ENCODE assay signal across 14 cellular contexts in the genomic region with DNA sequence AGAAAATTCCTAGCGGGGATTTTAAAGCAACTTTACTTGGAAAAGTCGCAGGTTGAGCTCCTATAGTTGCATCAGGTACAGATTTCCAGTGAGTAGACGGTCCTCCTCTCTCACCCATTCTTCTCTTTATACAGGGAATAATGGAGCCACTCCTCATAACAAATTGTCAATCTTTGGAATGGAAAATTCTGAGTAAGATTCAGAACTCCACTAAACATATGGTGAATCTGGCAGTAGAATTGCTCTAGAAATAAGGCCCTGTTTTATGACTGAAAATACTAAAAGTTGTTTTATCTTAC. TPM values are rescaled to one million over a fixed set of nuclear protein-coding genes. Genes with fewer than 3 reads are reported as not detected.
DNase-seq lines count a peak whose midpoint lies in the region; ATAC-seq, FAIRE-seq and TF ChIP-seq lines count a peak whose summit lies in the region.
"Had no signal": no experiment of that assay in that cellular context is flagged by ENCODE, and none has a peak within 500 bp of the region (broad histone marks: within the 10 kb centered on the region; RNA-seq: fewer than 3 reads in every experiment).

No MANE protein-coding gene starts in this region.

- BruUV-seq in GM12878 (replicated peaks; lab: Mats Ljungman, UMichigan): no TSS peak

- no peak for TF ChIP-seq EP300 in GM12878 (IDR thresholded peaks at IDR 0.05; ENCODE audit: borderline replicate concordance in 1 of 2, control insufficient read depth in 1 of 2, low read depth in 2 of 2, low read length in 2 of 2)

- ATAC-seq in GM12878 (no peak), natural killer cell (no peak), HG03432 (IDR thresholded peaks at IDR 0.05; ENCODE audit: unreplicated experiment) (no peak)
- ATAC-seq: activated CD8-positive, alpha-beta memory T cell treated with anti-CD3 and anti-CD28 coated beads, Interleukin-2, amount 10 ng/mL, durations not matched to agents 7 days and 5 days had no signal

- H3K27me3 ChIP-seq in KMS-11 (ENCODE audit: insufficient read depth, low read depth) (no peaks in the 10 kb centered on the region), GM12878 (replicated peaks in 1 of 2; ENCODE audit: control insufficient read depth in 2 of 2, insufficient read depth in 2 of 2, low read length in 1 of 2) (peaks cover 3 to 6% of the 10 kb centered on the region in 2 experiments; a peak in 3 of 4 replicates)

- H3K27ac Mint-ChIP-seq in CD14-positive monocyte (no peak overlapping the region), natural killer cell (no peak overlapping the region)
- H3K27ac Mint-ChIP-seq: activated CD8-positive, alpha-beta memory T cell treated with anti-CD3 and anti-CD28 coated beads, Interleukin-2, amount 10 ng/mL, durations not matched to agents 7 days and 5 days had no signal

- TF ChIP-seq CTCF in CD14-positive monocyte (IDR thresholded peaks at IDR 0.05) (peak; percentile 30), KMS-11 (conservative IDR thresholded peaks at IDR 0.05; ENCODE audit: low read depth, low read length) (no peak; the same call in 1 of the 2 replicates), GM12878 (IDR thresholded peaks at IDR 0.05 in 2 of 3, conservative IDR thresholded peaks at IDR 0.05 in 1 of 3; ENCODE audit: control insufficient read depth in 2 of 3, extremely low read depth in 1 of 3, insufficient read depth in 1 of 3, low read depth in 3 of 3, low read length in 3 of 3) (no peak), natural killer cell (IDR thresholded peaks at IDR 0.05) (no peak)

- CTCF ChIA-PET in GM12878 (lab: Yijun Ruan, JAX): interaction anchor here (0.6 to 2.7 kb wide), 14 partner anchors 9 to 1074 kb away, joined by 3 to 11 read pairs (median 3); no protein-coding TSS in a partner anchor

- H3K27ac ChIP-seq in KMS-11: no peak overlapping the region
- H3K27ac ChIP-seq in GM12878 (ENCODE audit: control insufficient read depth, insufficient read depth): no peak overlapping the region
- H3K27ac ChIP-seq: cardiac muscle cell, parathyroid adenoma, tibial artery had no signal

- 3% methylated on average over 3 of the region's 3 CpGs for WGBS in GM12878 (ENCODE audit: insufficient coverage, insufficient replicate concordance, low lambda C conversion rate, missing lambda C conversion rate)

- H4K20me1 ChIP-seq in KMS-11 (ENCODE audit: insufficient read depth): no peaks in the 10 kb centered on the region
- H4K20me1 ChIP-seq in GM12878 (ENCODE audit: control insufficient read depth, insufficient read depth): no peaks in the 10 kb centered on the region; the same call in 1 of the 2 replicates

- no peak for TF ChIP-seq POLR2A in GM12878 (IDR thresholded peaks at IDR 0.05; ENCODE audit: low read depth, low read length)

- H3K36me3 Mint-ChIP-seq in CD14-positive monocyte (no peaks in the 10 kb centered on the region), natural killer cell (no peaks in the 10 kb centered on the region)
- H3K36me3 Mint-ChIP-seq: activated CD8-positive, alpha-beta memory T cell treated with anti-CD3 and anti-CD28 coated beads, Interleukin-2, amount 10 ng/mL, durations not matched to agents 7 days and 5 days had no signal

- RAD21 ChIA-PET in GM12878 (lab: Charles Lee; ENCODE audit: unreplicated experiment): interaction anchor here (0.6 to 1.7 kb wide), 4 partner anchors 10 to 570 kb away, joined by 3 to 6 read pairs (median 4); no protein-coding TSS in a partner anchor

- H3K27me3 Mint-ChIP-seq in CD14-positive monocyte (ENCODE audit: low read depth in 3 of 3): peaks cover 51 to 64% (median 54%) of the 10 kb centered on the region in 3 donors
- peaks cover 45 to 53% of the 10 kb centered on the region in 2 donors for H3K27me3 Mint-ChIP-seq in natural killer cell (ENCODE audit: low read depth in 2 of 2)

- H3K9me3 Mint-ChIP-seq in CD14-positive monocyte (peaks cover 0 to 16% (median 9%) of the 10 kb centered on the region in 7 donors), natural killer cell (no peaks in the 10 kb centered on the region)

- no peaks in the 10 kb centered on the region for H3K9me3 ChIP-seq in GM12878 (replicated peaks; ENCODE audit: control insufficient read depth, insufficient read depth, low read length)
- H3K9me3 ChIP-seq: tibial artery had no signal

- H3K4me3 ChIP-seq in KMS-11 (IDR thresholded peaks at IDR 0.05; ENCODE audit: insufficient read depth, low read depth, low read length) (no peak overlapping the region), GM12878 (no peak overlapping the region)

- intact Hi-C loops in CD14-positive monocyte (cut with micrococcal nuclease): no loop called here
- intact Hi-C loops in GM12878 (cut with micrococcal nuclease; ENCODE audit: unreplicated experiment): loop anchor here (5.0 kb wide), 1 partner anchor 85 kb away; a partner anchor contains a TSS
- intact Hi-C loops in natural killer cell (cut with micrococcal nuclease): no loop called here

- H3K4me1 Mint-ChIP-seq in CD14-positive monocyte: peaks cover 15% of the 10 kb centered on the region
- H3K4me1 Mint-ChIP-seq in natural killer cell: peaks cover 8 to 25% of the 10 kb centered on the region in 2 donors

- H3K36me3 ChIP-seq in KMS-11 (ENCODE audit: insufficient read depth) (no peaks in the 10 kb centered on the region), GM12878 (ENCODE audit: control insufficient read depth in 2 of 2, insufficient read depth in 2 of 2, low read length in 1 of 2) (no peaks in the 10 kb centered on the region)
- H3K36me3 ChIP-seq: cardiac muscle cell, tibial artery had no signal

- H3K9ac ChIP-seq in KMS-11 (no peak overlapping the region), GM12878 (ENCODE audit: control insufficient read depth, insufficient read depth, low read length) (no peak overlapping the region)
- H3K9ac ChIP-seq: parathyroid adenoma had no signal

- H3K4me3 Mint-ChIP-seq in CD14-positive monocyte: peak overlapping the region in 1 of 2 donors; percentile 59
- peak overlapping the region; percentile 66 for H3K4me3 Mint-ChIP-seq in natural killer cell

- DNase-seq in CD14-positive monocyte (ENCODE audit: low spot score): no peak
- no peak for DNase-seq in GM12878 (ENCODE audit: low read depth, low spot score)
- DNase-seq in natural killer cell: no peak
- no peak for DNase-seq in UCSD-AML1 (lab: John Stamatoyannopoulos, UW; ENCODE audit: unreplicated experiment)
- DNase-seq in NCI-H345 (lab: John Stamatoyannopoulos, UW): no peak
- DNase-seq in GM19239 (ENCODE audit: insufficient read length, low spot score): no peak
- DNase-seq: activated CD8-positive, alpha-beta memory T cell treated with anti-CD3 and anti-CD28 coated beads, Interleukin-2, amount 10 ng/mL, durations not matched to agents 7 days and 5 days; NCI-H1048; tibial artery had no signal

- no peaks in the 10 kb centered on the region for H3K79me2 ChIP-seq in KMS-11 (ENCODE audit: insufficient read depth, low read depth)
- no peaks in the 10 kb centered on the region for H3K79me2 ChIP-seq in GM12878 (ENCODE audit: control insufficient read depth, insufficient read depth, low read length)
- H3K79me2 ChIP-seq: parathyroid adenoma had no signal

- in situ Hi-C loops in GM12878 (cut with MboI): loop anchor here (5.0 kb wide), 1 partner anchor 1120 kb away; no protein-coding TSS in a partner anchor

- TF ChIP-seq RAD21 in GM12878 (IDR thresholded peaks at IDR 0.05; ENCODE audit: insufficient read depth, low read depth, low read length): no peak

- H3K4me1 ChIP-seq in KMS-11 (ENCODE audit: low read depth, poor library complexity, severe bottlenecking) (no peaks in the 10 kb centered on the region), GM12878 (ENCODE audit: control insufficient read depth, insufficient read depth, low read length) (no peaks in the 10 kb centered on the region)
- H3K4me1 ChIP-seq: parathyroid adenoma had no signal

- no peak for FAIRE-seq in GM12878 (lab: Jason Lieb, UNC)
- FAIRE-seq in GM19239 (lab: Jason Lieb, UNC): no peak

- POLR2A ChIA-PET in GM12878 (lab: Charles Lee): no interaction called here

- H2AFZ ChIP-seq in KMS-11 (ENCODE audit: low read depth) (no peak overlapping the region), GM12878 (ENCODE audit: control insufficient read depth, low read depth, low read length) (no peak overlapping the region)

- SMC1A ChIA-PET in GM12878 (lab: Charles Lee; ENCODE audit: uncharacterized antibody, unreplicated experiment): interaction anchor here (0.7 to 2.7 kb wide), 7 partner anchors 10 to 578 kb away, joined by 3 to 6 read pairs (median 3); no protein-coding TSS in a partner anchor

- peak overlapping the region; percentile 57; the same call in 1 of the 2 replicates for H3K4me2 ChIP-seq in KMS-11
- no peak overlapping the region for H3K4me2 ChIP-seq in GM12878 (ENCODE audit: control insufficient read depth, insufficient read depth)

RNA-seq across cellular contexts. Expression of a gene that starts 1.5 kb away (rescaled TPM):
- not detected for polyA plus RNA-seq in CD14-positive monocyte
- total RNA-seq in GM12878 (2013; cell fraction: nucleolus; rRNA removed): 60.8 and 65.3 TPM in 2 replicates
- total RNA-seq in GM12878 (2014; rRNA removed): 1.2 and 3.0 TPM in 2 replicates
- total RNA-seq in GM12878 (2014; rRNA removed; fragmentation: Illumina TruSeq; extraction: Trizol): 1.0 and 2.3 TPM in 2 replicates
- total RNA-seq in GM12878 (2021): 1.4 and 2.3 TPM in 2 replicates
- 1.6 TPM for polyA plus RNA-seq in GM12878 (2011; ENCODE audit: low read depth)
- polyA plus RNA-seq in GM12878 (2011; rRNA removed): 2.1 and 3.9 TPM in 2 replicates
- 1.0 and 1.2 TPM in 2 replicates for polyA plus RNA-seq in GM12878 (2011; cell fraction: cytosol; rRNA removed)
- polyA plus RNA-seq in GM12878 (2011; cell fraction: nucleus; rRNA removed): 3.1 and 3.2 TPM in 2 replicates
- 1.3 TPM in 2 replicates for polyA plus RNA-seq in GM12878 (2012)
- 1.2 and 1.5 TPM in 2 replicates for polyA plus RNA-seq in GM12878 (2014; fragmentation: Illumina TruSeq; extraction: Trizol)
- polyA plus RNA-seq in GM12878 (2014; fragmentation: Nextera tagmentation; extraction: Ambion mirVana): under 1 TPM; 0.18 to 0.26 TPM
- 1.1 and 1.2 TPM in 2 replicates for polyA plus RNA-seq in GM12878 (2014; rRNA removed)
- under 1 TPM in 1 of 2 experiments, not detected in 1; 0.31 TPM for polyA plus RNA-seq in GM12878 (2016; fragmentation: Nextera tagmentation; extraction: Ambion mirVana)
- 4.9 and 6.0 TPM in 2 replicates for polyA minus RNA-seq in GM12878 (2011; rRNA and poly(A)+ RNA removed)
- not detected in 2 replicates for polyA minus RNA-seq in GM12878 (2011; cell fraction: cytosol; rRNA and poly(A)+ RNA removed)
- polyA minus RNA-seq in GM12878 (2011; cell fraction: nucleus; rRNA and poly(A)+ RNA removed): 11.4 and 17.2 TPM in 2 replicates
- under 1 TPM in 1 of 3 donors, not detected in 2; 0.58 TPM for total RNA-seq in natural killer cell
- total RNA-seq: T-helper 1 cell treated with Interleukin-12 subunit alpha and Interleukin-12 subunit beta and Interleukin-4 antibody, amounts not matched to agents 30 ng/mL and 1 ng/mL, for 36 hours had no signal
- polyA plus RNA-seq: cardiac muscle cell had no signal
